In the genomic region with DNA sequence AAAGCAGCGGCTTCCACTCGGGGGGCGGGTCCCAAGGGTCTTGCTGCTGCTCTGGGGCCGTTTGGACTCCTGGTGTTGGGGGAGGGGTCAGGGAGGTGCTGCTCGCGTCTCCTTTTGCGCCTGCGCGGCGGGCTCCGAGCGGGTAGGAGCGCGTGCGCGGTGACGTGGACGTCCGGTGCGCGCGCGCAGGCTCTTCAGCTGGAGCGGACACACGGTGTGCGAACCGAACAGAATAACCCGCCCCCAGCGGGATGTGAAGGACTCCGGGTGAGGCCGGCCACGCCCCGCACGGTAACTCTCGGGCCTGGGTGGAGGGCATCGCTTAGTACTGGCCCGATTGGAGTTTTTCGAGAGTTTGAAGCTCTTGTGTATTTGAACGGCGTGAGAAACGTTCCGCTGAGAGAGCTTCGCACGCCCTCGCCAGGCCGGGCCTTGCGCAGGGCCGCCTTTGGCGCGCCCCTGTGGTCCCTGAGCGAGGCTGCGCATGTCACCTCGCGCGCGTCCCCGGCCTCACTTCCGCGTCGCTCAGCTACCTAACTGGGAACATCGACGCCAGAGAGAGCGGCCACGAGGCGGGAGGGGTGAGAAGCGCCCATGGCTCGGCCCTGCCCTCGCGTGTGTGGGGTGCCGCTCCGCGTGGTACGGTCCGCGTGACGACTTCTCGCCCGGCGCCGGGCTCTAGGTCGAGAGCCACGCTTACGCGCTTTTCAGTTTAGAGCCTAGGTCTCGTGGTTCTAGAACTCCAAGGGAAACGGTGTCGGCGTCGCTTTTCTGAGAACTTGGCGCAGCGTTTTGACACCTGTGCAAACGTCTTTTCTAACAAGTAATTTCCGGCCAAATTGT, we compare ENCODE assay signal across 1 cellular context.
A peak's percentile ranks its signal among the peaks of the same experiment; 100 is the strongest.
TF ChIP-seq lines count a peak whose summit lies in the region.

A gene (plus strand): TSS at position 171 of the 843 bp plus-strand sequence.

TF ChIP-seq in HepG2, 621 proteins besides CTCF, POLR2A, EP300 and RAD21 (continued from another document and continues in another):
- TF ChIP-seq, protein P1, sequence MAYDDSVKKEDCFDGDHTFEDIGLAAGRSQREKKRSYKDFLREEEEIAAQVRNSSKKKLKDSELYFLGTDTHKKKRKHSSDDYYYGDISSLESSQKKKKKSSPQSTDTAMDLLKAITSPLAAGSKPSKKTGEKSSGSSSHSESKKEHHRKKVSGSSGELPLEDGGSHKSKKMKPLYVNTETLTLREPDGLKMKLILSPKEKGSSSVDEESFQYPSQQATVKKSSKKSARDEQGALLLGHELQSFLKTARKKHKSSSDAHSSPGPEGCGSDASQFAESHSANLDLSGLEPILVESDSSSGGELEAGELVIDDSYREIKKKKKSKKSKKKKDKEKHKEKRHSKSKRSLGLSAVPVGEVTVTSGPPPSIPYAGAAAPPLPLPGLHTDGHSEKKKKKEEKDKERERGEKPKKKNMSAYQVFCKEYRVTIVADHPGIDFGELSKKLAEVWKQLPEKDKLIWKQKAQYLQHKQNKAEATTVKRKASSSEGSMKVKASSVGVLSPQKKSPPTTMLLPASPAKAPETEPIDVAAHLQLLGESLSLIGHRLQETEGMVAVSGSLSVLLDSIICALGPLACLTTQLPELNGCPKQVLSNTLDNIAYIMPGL (CRISPR knock-in tag; IDR thresholded peaks at IDR 0.05; ENCODE audit: borderline replicate concordance in 1 of 2, low read depth in 1 of 2), result peak; percentile 33 to 54; a peak in 1 of 4 replicates
- TF ChIP-seq ZNF782 (CRISPR knock-in tag; IDR thresholded peaks at IDR 0.05; ENCODE audit: borderline replicate concordance), result no peak; the same call in 1 of the 2 replicates
- TF ChIP-seq, protein P2, sequence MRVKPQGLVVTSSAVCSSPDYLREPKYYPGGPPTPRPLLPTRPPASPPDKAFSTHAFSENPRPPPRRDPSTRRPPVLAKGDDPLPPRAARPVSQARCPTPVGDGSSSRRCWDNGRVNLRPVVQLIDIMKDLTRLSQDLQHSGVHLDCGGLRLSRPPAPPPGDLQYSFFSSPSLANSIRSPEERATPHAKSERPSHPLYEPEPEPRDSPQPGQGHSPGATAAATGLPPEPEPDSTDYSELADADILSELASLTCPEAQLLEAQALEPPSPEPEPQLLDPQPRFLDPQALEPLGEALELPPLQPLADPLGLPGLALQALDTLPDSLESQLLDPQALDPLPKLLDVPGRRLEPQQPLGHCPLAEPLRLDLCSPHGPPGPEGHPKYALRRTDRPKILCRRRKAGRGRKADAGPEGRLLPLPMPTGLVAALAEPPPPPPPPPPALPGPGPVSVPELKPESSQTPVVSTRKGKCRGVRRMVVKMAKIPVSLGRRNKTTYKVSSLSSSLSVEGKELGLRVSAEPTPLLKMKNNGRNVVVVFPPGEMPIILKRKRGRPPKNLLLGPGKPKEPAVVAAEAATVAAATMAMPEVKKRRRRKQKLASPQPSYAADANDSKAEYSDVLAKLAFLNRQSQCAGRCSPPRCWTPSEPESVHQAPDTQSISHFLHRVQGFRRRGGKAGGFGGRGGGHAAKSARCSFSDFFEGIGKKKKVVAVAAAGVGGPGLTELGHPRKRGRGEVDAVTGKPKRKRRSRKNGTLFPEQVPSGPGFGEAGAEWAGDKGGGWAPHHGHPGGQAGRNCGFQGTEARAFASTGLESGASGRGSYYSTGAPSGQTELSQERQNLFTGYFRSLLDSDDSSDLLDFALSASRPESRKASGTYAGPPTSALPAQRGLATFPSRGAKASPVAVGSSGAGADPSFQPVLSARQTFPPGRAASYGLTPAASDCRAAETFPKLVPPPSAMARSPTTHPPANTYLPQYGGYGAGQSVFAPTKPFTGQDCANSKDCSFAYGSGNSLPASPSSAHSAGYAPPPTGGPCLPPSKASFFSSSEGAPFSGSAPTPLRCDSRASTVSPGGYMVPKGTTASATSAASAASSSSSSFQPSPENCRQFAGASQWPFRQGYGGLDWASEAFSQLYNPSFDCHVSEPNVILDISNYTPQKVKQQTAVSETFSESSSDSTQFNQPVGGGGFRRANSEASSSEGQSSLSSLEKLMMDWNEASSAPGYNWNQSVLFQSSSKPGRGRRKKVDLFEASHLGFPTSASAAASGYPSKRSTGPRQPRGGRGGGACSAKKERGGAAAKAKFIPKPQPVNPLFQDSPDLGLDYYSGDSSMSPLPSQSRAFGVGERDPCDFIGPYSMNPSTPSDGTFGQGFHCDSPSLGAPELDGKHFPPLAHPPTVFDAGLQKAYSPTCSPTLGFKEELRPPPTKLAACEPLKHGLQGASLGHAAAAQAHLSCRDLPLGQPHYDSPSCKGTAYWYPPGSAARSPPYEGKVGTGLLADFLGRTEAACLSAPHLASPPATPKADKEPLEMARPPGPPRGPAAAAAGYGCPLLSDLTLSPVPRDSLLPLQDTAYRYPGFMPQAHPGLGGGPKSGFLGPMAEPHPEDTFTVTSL (CRISPR knock-in tag; IDR thresholded peaks at IDR 0.05; ENCODE audit: borderline replicate concordance), result 0 out of 2 replicates have a peak, but pooled peaks have one; percentile 36
- TF ChIP-seq ETV6 (CRISPR knock-in tag; conservative IDR thresholded peaks at IDR 0.05), result no peak
- TF ChIP-seq ZNF749 (CRISPR knock-in tag; IDR thresholded peaks at IDR 0.05; ENCODE audit: borderline replicate concordance), result peak; percentile 69; the same call in 1 of the 2 replicates
- TF ChIP-seq, protein P3, sequence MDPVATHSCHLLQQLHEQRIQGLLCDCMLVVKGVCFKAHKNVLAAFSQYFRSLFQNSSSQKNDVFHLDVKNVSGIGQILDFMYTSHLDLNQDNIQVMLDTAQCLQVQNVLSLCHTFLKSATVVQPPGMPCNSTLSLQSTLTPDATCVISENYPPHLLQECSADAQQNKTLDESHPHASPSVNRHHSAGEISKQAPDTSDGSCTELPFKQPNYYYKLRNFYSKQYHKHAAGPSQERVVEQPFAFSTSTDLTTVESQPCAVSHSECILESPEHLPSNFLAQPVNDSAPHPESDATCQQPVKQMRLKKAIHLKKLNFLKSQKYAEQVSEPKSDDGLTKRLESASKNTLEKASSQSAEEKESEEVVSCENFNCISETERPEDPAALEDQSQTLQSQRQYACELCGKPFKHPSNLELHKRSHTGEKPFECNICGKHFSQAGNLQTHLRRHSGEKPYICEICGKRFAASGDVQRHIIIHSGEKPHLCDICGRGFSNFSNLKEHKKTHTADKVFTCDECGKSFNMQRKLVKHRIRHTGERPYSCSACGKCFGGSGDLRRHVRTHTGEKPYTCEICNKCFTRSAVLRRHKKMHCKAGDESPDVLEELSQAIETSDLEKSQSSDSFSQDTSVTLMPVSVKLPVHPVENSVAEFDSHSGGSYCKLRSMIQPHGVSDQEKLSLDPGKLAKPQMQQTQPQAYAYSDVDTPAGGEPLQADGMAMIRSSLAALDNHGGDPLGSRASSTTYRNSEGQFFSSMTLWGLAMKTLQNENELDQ (CRISPR knock-in tag; IDR thresholded peaks at IDR 0.05; ENCODE audit: borderline replicate concordance), result no peak; the same call in 1 of the 2 replicates
- no peak for TF ChIP-seq PHF5A (CRISPR knock-in tag; IDR thresholded peaks at IDR 0.05; ENCODE audit: low read depth, unreplicated experiment)
- peak; percentile 87 for TF ChIP-seq ZSCAN21 (CRISPR knock-in tag; IDR thresholded peaks at IDR 0.05; ENCODE audit: borderline replicate concordance)
- TF ChIP-seq SMAD1 (CRISPR knock-in tag; IDR thresholded peaks at IDR 0.05; ENCODE audit: borderline replicate concordance, low read depth), result no peak
- peak; percentile 77 for TF ChIP-seq ZNF709 (CRISPR knock-in tag; IDR thresholded peaks at IDR 0.05)
- no peak for TF ChIP-seq CHD4 (IDR thresholded peaks at IDR 0.05; ENCODE audit: borderline replicate concordance, low read length)
- TF ChIP-seq ZNF446 (CRISPR knock-in tag; IDR thresholded peaks at IDR 0.05), result peak; percentile 56; the same call in 1 of the 2 replicates
- TF ChIP-seq ELF4 (CRISPR knock-in tag; IDR thresholded peaks at IDR 0.05; ENCODE audit: borderline replicate concordance), result no peak
- TF ChIP-seq, protein P4, sequence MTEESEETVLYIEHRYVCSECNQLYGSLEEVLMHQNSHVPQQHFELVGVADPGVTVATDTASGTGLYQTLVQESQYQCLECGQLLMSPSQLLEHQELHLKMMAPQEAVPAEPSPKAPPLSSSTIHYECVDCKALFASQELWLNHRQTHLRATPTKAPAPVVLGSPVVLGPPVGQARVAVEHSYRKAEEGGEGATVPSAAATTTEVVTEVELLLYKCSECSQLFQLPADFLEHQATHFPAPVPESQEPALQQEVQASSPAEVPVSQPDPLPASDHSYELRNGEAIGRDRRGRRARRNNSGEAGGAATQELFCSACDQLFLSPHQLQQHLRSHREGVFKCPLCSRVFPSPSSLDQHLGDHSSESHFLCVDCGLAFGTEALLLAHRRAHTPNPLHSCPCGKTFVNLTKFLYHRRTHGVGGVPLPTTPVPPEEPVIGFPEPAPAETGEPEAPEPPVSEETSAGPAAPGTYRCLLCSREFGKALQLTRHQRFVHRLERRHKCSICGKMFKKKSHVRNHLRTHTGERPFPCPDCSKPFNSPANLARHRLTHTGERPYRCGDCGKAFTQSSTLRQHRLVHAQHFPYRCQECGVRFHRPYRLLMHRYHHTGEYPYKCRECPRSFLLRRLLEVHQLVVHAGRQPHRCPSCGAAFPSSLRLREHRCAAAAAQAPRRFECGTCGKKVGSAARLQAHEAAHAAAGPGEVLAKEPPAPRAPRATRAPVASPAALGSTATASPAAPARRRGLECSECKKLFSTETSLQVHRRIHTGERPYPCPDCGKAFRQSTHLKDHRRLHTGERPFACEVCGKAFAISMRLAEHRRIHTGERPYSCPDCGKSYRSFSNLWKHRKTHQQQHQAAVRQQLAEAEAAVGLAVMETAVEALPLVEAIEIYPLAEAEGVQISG (CRISPR knock-in tag; IDR thresholded peaks at IDR 0.05), result peak; percentile 78
- TF ChIP-seq, protein P5, sequence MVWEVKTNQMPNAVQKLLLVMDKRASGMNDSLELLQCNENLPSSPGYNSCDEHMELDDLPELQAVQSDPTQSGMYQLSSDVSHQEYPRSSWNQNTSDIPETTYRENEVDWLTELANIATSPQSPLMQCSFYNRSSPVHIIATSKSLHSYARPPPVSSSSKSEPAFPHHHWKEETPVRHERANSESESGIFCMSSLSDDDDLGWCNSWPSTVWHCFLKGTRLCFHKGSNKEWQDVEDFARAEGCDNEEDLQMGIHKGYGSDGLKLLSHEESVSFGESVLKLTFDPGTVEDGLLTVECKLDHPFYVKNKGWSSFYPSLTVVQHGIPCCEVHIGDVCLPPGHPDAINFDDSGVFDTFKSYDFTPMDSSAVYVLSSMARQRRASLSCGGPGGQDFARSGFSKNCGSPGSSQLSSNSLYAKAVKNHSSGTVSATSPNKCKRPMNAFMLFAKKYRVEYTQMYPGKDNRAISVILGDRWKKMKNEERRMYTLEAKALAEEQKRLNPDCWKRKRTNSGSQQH (CRISPR knock-in tag; IDR thresholded peaks at IDR 0.05; ENCODE audit: low read depth), result peak; percentile 84
- peak; percentile 81; the same call in 1 of the 2 replicates for TF ChIP-seq ZNF484 (CRISPR knock-in tag; IDR thresholded peaks at IDR 0.05; ENCODE audit: borderline replicate concordance, low read depth)
- TF ChIP-seq SP1 (IDR thresholded peaks at IDR 0.05), result no peak
- TF ChIP-seq SP1 (CRISPR knock-in tag; IDR thresholded peaks at IDR 0.05), result no peak; the same call in 1 of the 2 replicates
- TF ChIP-seq ZNF333 (CRISPR knock-in tag; IDR thresholded peaks at IDR 0.05; ENCODE audit: borderline replicate concordance), result peak; percentile 62; the same call in 1 of the 2 replicates
- TF ChIP-seq, protein P6, sequence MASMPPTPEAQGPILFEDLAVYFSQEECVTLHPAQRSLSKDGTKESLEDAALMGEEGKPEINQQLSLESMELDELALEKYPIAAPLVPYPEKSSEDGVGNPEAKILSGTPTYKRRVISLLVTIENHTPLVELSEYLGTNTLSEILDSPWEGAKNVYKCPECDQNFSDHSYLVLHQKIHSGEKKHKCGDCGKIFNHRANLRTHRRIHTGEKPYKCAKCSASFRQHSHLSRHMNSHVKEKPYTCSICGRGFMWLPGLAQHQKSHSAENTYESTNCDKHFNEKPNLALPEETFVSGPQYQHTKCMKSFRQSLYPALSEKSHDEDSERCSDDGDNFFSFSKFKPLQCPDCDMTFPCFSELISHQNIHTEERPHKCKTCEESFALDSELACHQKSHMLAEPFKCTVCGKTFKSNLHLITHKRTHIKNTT (CRISPR knock-in tag; IDR thresholded peaks at IDR 0.05), result no peak
- peak; percentile 93 for TF ChIP-seq KDM5B (CRISPR knock-in tag; IDR thresholded peaks at IDR 0.05; ENCODE audit: borderline replicate concordance)
- no peak for TF ChIP-seq ZNF720 (CRISPR knock-in tag; IDR thresholded peaks at IDR 0.05)
- TF ChIP-seq, protein P7, sequence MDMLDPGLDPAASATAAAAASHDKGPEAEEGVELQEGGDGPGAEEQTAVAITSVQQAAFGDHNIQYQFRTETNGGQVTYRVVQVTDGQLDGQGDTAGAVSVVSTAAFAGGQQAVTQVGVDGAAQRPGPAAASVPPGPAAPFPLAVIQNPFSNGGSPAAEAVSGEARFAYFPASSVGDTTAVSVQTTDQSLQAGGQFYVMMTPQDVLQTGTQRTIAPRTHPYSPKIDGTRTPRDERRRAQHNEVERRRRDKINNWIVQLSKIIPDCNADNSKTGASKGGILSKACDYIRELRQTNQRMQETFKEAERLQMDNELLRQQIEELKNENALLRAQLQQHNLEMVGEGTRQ (IDR thresholded peaks at IDR 0.05; ENCODE audit: low read depth, low read length), result no peak
- TF ChIP-seq, protein P7 (CRISPR knock-in tag; IDR thresholded peaks at IDR 0.05; ENCODE audit: borderline replicate concordance), result 0 out of 2 replicates have a peak, but pooled peaks have one; percentile 3
- no peak for TF ChIP-seq ZFP36 (IDR thresholded peaks at IDR 0.05; ENCODE audit: borderline replicate concordance, low read depth, low read length, partially characterized antibody)
- no peak for TF ChIP-seq TP53 (CRISPR knock-in tag; conservative IDR thresholded peaks at IDR 0.05)
- no peak for TF ChIP-seq ZNF234 (CRISPR knock-in tag; conservative IDR thresholded peaks at IDR 0.05)
- TF ChIP-seq SRSF9 (IDR thresholded peaks at IDR 0.05; ENCODE audit: borderline replicate concordance, insufficient read depth, low read depth, low read length, poor library complexity, severe bottlenecking), result no peak
- TF ChIP-seq, protein P8, sequence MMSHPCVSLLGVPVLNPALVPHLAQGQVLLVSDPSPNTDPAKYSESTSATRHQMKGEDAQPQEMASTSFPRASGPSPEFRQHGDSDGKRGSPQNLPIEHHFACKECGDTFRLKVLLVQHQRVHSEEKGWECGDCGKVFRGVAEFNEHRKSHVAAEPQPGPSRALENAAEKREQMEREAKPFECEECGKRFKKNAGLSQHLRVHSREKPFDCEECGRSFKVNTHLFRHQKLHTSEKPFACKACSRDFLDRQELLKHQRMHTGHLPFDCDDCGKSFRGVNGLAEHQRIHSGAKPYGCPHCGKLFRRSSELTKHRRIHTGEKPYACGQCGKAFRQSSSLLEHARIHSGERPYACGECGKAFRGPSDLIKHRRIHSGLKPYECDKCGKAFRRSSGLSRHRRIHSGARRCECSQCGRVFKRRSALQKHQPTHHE (CRISPR knock-in tag; IDR thresholded peaks at IDR 0.05; ENCODE audit: borderline replicate concordance), result peak; percentile 63; the same call in 1 of the 2 replicates
- TF ChIP-seq SMARCE1 (IDR thresholded peaks at IDR 0.05; ENCODE audit: borderline replicate concordance), result no peak
- no peak; the same call in 1 of the 2 replicates for TF ChIP-seq ZSCAN31 (CRISPR knock-in tag; IDR thresholded peaks at IDR 0.05; ENCODE audit: low read depth)
- no peak for TF ChIP-seq ATRX (CRISPR knock-in tag; IDR thresholded peaks at IDR 0.05; ENCODE audit: borderline replicate concordance)
- no peak; the same call in 1 of the 2 replicates for TF ChIP-seq AKAP8 (CRISPR knock-in tag; IDR thresholded peaks at IDR 0.05)
- peak; percentile 51; the same call in 1 of the 2 replicates for TF ChIP-seq ZNF317 (CRISPR knock-in tag; IDR thresholded peaks at IDR 0.05)
- TF ChIP-seq ZNF224 (CRISPR knock-in tag; IDR thresholded peaks at IDR 0.05), result peak; percentile 84; the same call in 1 of the 2 replicates
